In the genomic region with DNA sequence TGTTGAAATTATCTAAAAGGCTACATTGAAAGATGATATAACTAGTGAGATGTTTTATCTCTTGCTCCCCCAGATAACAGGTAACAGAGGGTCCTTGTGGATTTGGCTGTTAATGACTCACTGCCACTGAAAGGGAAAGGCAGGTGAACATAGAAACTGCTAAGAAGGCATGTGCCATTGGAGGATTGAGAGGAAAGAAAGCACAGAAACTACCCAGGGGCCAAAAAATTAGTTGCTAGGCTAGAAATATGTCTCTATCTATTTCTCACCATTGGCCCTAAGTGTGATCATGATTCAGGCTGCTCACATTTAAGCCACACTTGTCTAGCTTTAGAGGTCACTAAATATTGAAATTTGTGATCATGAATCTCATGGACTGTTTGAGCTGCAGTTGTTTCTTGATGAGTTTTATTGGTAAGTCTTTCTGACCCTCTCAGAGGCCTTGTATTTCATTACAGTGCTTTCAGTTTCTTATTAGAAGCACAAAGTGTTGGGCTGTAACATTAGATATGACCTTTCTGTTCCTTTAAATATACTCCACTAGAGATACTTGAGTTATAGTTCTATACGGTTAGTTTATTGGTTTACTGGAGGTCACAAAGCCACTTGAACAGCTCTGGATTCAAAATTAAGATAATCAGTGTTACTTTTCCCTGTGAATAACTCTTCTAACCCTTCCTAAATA, we compare ENCODE assay signal across 11 cellular contexts. TPM values are rescaled to one million over a fixed set of nuclear protein-coding genes. Genes with fewer than 3 reads are reported as not detected.
A peak's percentile ranks its signal among the peaks of the same experiment; 100 is the strongest.
DNase-seq lines count a peak whose midpoint lies in the region; ATAC-seq lines count a peak whose summit lies in the region.
"Had no signal": no experiment of that assay in that cellular context is flagged by ENCODE, and none has a peak within 500 bp of the region (broad histone marks: within the 10 kb centered on the region; RNA-seq: fewer than 3 reads in every experiment).

No MANE protein-coding gene starts in this region.

- H3K4me1 Mint-ChIP-seq in T-helper 2 cell treated with Interferon-gamma antibody and Interleukin-4, amounts not matched to agents 5 μg/mL and 100 μg/mL, for 36 hours (ENCODE audit: low read depth), result peaks cover 46% of the 10 kb centered on the region
- peaks cover 23 to 63% (median 52%) of the 10 kb centered on the region in 7 donors for H3K4me1 Mint-ChIP-seq in naive thymus-derived CD4-positive, alpha-beta T cell

- H3K36me3 Mint-ChIP-seq in T-helper 2 cell treated with Interferon-gamma antibody and Interleukin-4, amounts not matched to agents 5 μg/mL and 100 μg/mL, for 36 hours (ENCODE audit: low read depth), result peaks cover 38% of the 10 kb centered on the region
- H3K36me3 Mint-ChIP-seq in naive thymus-derived CD4-positive, alpha-beta T cell, result peaks cover 4 to 32% (median 15%) of the 10 kb centered on the region in 5 donors

- H3K4me3 ChIP-seq in naive thymus-derived CD4-positive, alpha-beta T cell (ENCODE audit: low read length), result no peak overlapping the region

- ATAC-seq in GM21619 (IDR thresholded peaks at IDR 0.05; ENCODE audit: unreplicated experiment) (peak; percentile 43), HG03342 (IDR thresholded peaks at IDR 0.05; ENCODE audit: unreplicated experiment) (peak; percentile 37)
- ATAC-seq in naive thymus-derived CD4-positive, alpha-beta T cell, result no peak
- ATAC-seq: esophagus mucosa, Right ventricle myocardium inferior had no signal

- H3K9me3 ChIP-seq in naive thymus-derived CD4-positive, alpha-beta T cell (ENCODE audit: control insufficient read depth in 2 of 3, low read length in 3 of 3), result no peaks in the 10 kb centered on the region

- no peak overlapping the region for H3K27ac ChIP-seq in naive thymus-derived CD4-positive, alpha-beta T cell (ENCODE audit: low read depth, low read length)

- H3K4me3 Mint-ChIP-seq in T-helper 2 cell treated with Interferon-gamma antibody and Interleukin-4, amounts not matched to agents 5 μg/mL and 100 μg/mL, for 36 hours, result peak overlapping the region; percentile 27
- H3K4me3 Mint-ChIP-seq in naive thymus-derived CD4-positive, alpha-beta T cell, result peak overlapping the region in 1 of 10 donors; percentile 27

- intact Hi-C loops in naive thymus-derived CD4-positive, alpha-beta T cell (cut with micrococcal nuclease), result no loop called here

- no peak for DNase-seq in T-helper 2 cell treated with Interferon-gamma antibody and Interleukin-4, amounts not matched to agents 5 μg/mL and 100 μg/mL, for 36 hours (ENCODE audit: low spot score)
- DNase-seq in T-helper 2 cell, result no peak
- no peak for DNase-seq in naive thymus-derived CD4-positive, alpha-beta T cell
- DNase-seq in NCI-H446 (lab: John Stamatoyannopoulos, UW), result no peak
- DNase-seq in effector CD8-positive, alpha-beta T cell (lab: John Stamatoyannopoulos, UW), result no peak
- DNase-seq in medulla oblongata (ENCODE audit: extremely low spot score), result no peak
- DNase-seq: mammary epithelial cell had no signal

- H3K27me3 ChIP-seq in naive thymus-derived CD4-positive, alpha-beta T cell (ENCODE audit: control insufficient read depth in 2 of 2, insufficient read depth in 2 of 2, low read length in 2 of 2), result no peaks in the 10 kb centered on the region

- peaks cover 14 to 16% of the 10 kb centered on the region in 2 donors for H3K4me1 ChIP-seq in naive thymus-derived CD4-positive, alpha-beta T cell (ENCODE audit: control insufficient read depth in 2 of 2, insufficient read depth in 2 of 2, low read length in 2 of 2)

- no peaks in the 10 kb centered on the region for H3K27me3 Mint-ChIP-seq in T-helper 2 cell treated with Interferon-gamma antibody and Interleukin-4, amounts not matched to agents 5 μg/mL and 100 μg/mL, for 36 hours (ENCODE audit: low read depth)
- H3K27me3 Mint-ChIP-seq in naive thymus-derived CD4-positive, alpha-beta T cell, result no peaks in the 10 kb centered on the region

- CTCF ChIA-PET in naive thymus-derived CD4-positive, alpha-beta T cell (lab: Charles Lee), result no interaction called here

- peaks cover 0 to 7% (median 0%) of the 10 kb centered on the region in 3 experiments for H3K36me3 ChIP-seq in naive thymus-derived CD4-positive, alpha-beta T cell (ENCODE audit: control insufficient read depth in 2 of 3, insufficient read depth in 3 of 3, low read length in 3 of 3)

- POLR2A ChIA-PET in naive thymus-derived CD4-positive, alpha-beta T cell (lab: Charles Lee), result interaction anchor here (0.6 kb wide), 1 partner anchor 158 kb away, joined by 4 read pairs; no protein-coding TSS in a partner anchor

- H3K27ac Mint-ChIP-seq in T-helper 2 cell treated with Interferon-gamma antibody and Interleukin-4, amounts not matched to agents 5 μg/mL and 100 μg/mL, for 36 hours, result peak overlapping the region; percentile 66
- H3K27ac Mint-ChIP-seq in naive thymus-derived CD4-positive, alpha-beta T cell, result peak overlapping the region in 8 of 9 donors; percentile 18 to 78 (median 58)

- no peaks in the 10 kb centered on the region for H3K9me3 Mint-ChIP-seq in T-helper 2 cell treated with Interferon-gamma antibody and Interleukin-4, amounts not matched to agents 5 μg/mL and 100 μg/mL, for 36 hours
- no peaks in the 10 kb centered on the region for H3K9me3 Mint-ChIP-seq in naive thymus-derived CD4-positive, alpha-beta T cell

RNA-seq across cellular contexts. Expression of a gene that starts 26.2 kb away (rescaled TPM):
- total RNA-seq in naive thymus-derived CD4-positive, alpha-beta T cell, result 10 to 100 TPM; 18.5 to 30.2 (median 21.1) TPM
- polyA plus RNA-seq in naive thymus-derived CD4-positive, alpha-beta T cell, result 1 to 10 TPM; 2.5 to 2.9 TPM
